In genomic region chr4:122663814-122664610, GRCh38 we compare ENCODE assay signal across 15 cellular contexts. TPM values are rescaled to one million over a fixed set of nuclear protein-coding genes. Genes with fewer than 3 reads are reported as not detected.
DNase-seq lines count a peak whose midpoint lies in the region; ATAC-seq, FAIRE-seq and TF ChIP-seq lines count a peak whose summit lies in the region.
"Had no signal": no experiment of that assay in that cellular context is flagged by ENCODE, and none has a peak within 500 bp of the region (broad histone marks: within the 10 kb centered on the region; RNA-seq: fewer than 3 reads in every experiment).

No MANE protein-coding gene starts in this region.

- H3K27ac ChIP-seq in K562 (ENCODE audit: extremely low read depth, low read depth, low read length) (no peak overlapping the region), small intestine (ENCODE audit: low read depth in 1 of 2, low read length in 1 of 2) (no peak overlapping the region)
- H3K27ac ChIP-seq: cardiac muscle cell, heart right ventricle, upper lobe of right lung had no signal

- H3K9me3 ChIP-seq in K562 (replicated peaks; ENCODE audit: control insufficient read depth, insufficient read depth, low read depth, low read length): no peaks in the 10 kb centered on the region
- no peaks in the 10 kb centered on the region for H3K9me3 ChIP-seq in small intestine (ENCODE audit: control insufficient read depth, low read depth)
- H3K9me3 ChIP-seq: heart right ventricle, upper lobe of right lung had no signal

- H3K4me3 ChIP-seq in K562 (no peak overlapping the region), small intestine (ENCODE audit: low read depth in 1 of 2, low read length in 2 of 2) (no peak overlapping the region)
- H3K4me3 ChIP-seq: cardiac muscle cell, heart right ventricle, upper lobe of right lung had no signal

- no peaks in the 10 kb centered on the region for H3K9me1 ChIP-seq in K562 (ENCODE audit: control insufficient read depth, insufficient read depth, low read length)

- FAIRE-seq in K562 (lab: Jason Lieb, UNC): no peak
- FAIRE-seq in small intestine (lab: Jason Lieb, UNC): no peak

- H3K4me1 Mint-ChIP-seq in T-cell: peaks cover 27 to 43% (median 30%) of the 10 kb centered on the region in 3 donors

- H2AFZ ChIP-seq in K562 (ENCODE audit: low read depth, low read length): peak overlapping the region; percentile 20; the same call in 1 of the 2 replicates

- no peak for TF ChIP-seq POLR2A in K562 (conservative IDR thresholded peaks at IDR 0.05)

- in situ Hi-C loops in K562 (cut with MboI): no loop called here

- TF ChIP-seq EP300 in K562 (IDR thresholded peaks at IDR 0.05; ENCODE audit: low read length): no peak

- H3K4me1 ChIP-seq in K562 (replicated peaks in 1 of 2; ENCODE audit: control insufficient read depth in 2 of 2, insufficient read depth in 2 of 2, low read length in 2 of 2) (peaks cover 0 to 18% of the 10 kb centered on the region in 2 experiments; a peak in 3 of 5 replicates), small intestine (ENCODE audit: control insufficient read depth in 2 of 2, insufficient read depth in 1 of 2, low read depth in 1 of 2, low read length in 1 of 2) (no peaks in the 10 kb centered on the region)

- peak; percentile 18 to 29 for DNase-seq in activated CD4-positive, alpha-beta T cell treated with anti-CD3 and anti-CD28 coated beads for 4 hours
- DNase-seq in activated CD4-positive, alpha-beta T cell treated with anti-CD3 and anti-CD28 coated beads for 1 hour: no peak
- DNase-seq in T-cell: no peak
- DNase-seq in K562 (ENCODE audit: extremely low read depth in 1 of 4, low spot score in 3 of 4): no peak
- peak; percentile 19 for DNase-seq in retina
- DNase-seq in GDM1 (lab: John Stamatoyannopoulos, UW): no peak
- DNase-seq in small intestine: no peak
- no peak for DNase-seq in SHP77 (lab: John Stamatoyannopoulos, UW)
- DNase-seq: heart right ventricle, NCI-H1048, NCI-H69, nephron progenitor cell, upper lobe of right lung had no signal

- intact Hi-C loops in K562 (cut with micrococcal nuclease): loop anchor here (5.0 to 10.0 kb wide), 2 partner anchors 51 to 62 kb away; no protein-coding TSS in a partner anchor

- peak overlapping the region in 1 of 2 donors; percentile 53 for H3K27ac Mint-ChIP-seq in T-cell

- no TSS peak for BruUV-seq in K562 (replicated peaks; lab: Mats Ljungman, UMichigan)

- H3K36me3 ChIP-seq in K562 (ENCODE audit: control insufficient read depth, insufficient read depth, low read length) (no peaks in the 10 kb centered on the region), small intestine (ENCODE audit: control insufficient read depth in 2 of 2, insufficient read depth in 2 of 2, low read length in 2 of 2) (no peaks in the 10 kb centered on the region)
- H3K36me3 ChIP-seq: cardiac muscle cell, heart right ventricle, upper lobe of right lung had no signal

- POLR2A ChIA-PET in T-cell (lab: Charles Lee) (no interaction called here), K562 (lab: Yijun Ruan, JAX) (no interaction called here)

- WGBS in K562 (ENCODE audit: insufficient coverage, low coverage, missing lambda C conversion rate): 43% methylated on average over 9 of the region's 9 CpGs
- 61 to 64% (median 63%) methylated on average over 9 of the region's 9 CpGs for WGBS in small intestine, 3 donors

- H3K27me3 Mint-ChIP-seq in T-cell: no peaks in the 10 kb centered on the region

- no peak for TF ChIP-seq RAD21 in K562 (CRISPR knock-in tag; conservative IDR thresholded peaks at IDR 0.05 in 1 of 2, IDR thresholded peaks at IDR 0.05 in 1 of 2)

- no peak overlapping the region for H3K9ac ChIP-seq in K562 (ENCODE audit: insufficient read depth in 1 of 2, low read depth in 2 of 2, low read length in 2 of 2)

- peak overlapping the region in 2 of 3 donors; percentile 27 to 42 for H3K4me3 Mint-ChIP-seq in T-cell
- H3K4me3 Mint-ChIP-seq: nephron progenitor cell had no signal

- TF ChIP-seq CTCF in K562 (IDR thresholded peaks at IDR 0.05 in 2 of 3, conservative IDR thresholded peaks at IDR 0.05 in 1 of 3; ENCODE audit: insufficient read depth in 2 of 3, low read depth in 1 of 3, low read length in 3 of 3): no peak

- H3K36me3 Mint-ChIP-seq in T-cell: no peaks in the 10 kb centered on the region

- H4K20me1 ChIP-seq in K562 (replicated peaks; ENCODE audit: control insufficient read depth, insufficient read depth, low read length): no peaks in the 10 kb centered on the region

- CTCF ChIA-PET in T-cell (lab: Charles Lee): interaction anchor here in 1 of 2 donors (0.5 kb wide), 1 partner anchor 139 kb away, joined by 5 read pairs; no protein-coding TSS in a partner anchor
- CTCF ChIA-PET in K562 (lab: Yijun Ruan, JAX; ENCODE audit: low intra/inter-chr PET ratio): no interaction called here

- H3K27me3 ChIP-seq in K562 (ENCODE audit: control insufficient read depth in 2 of 2, insufficient read depth in 2 of 2, low read length in 2 of 2) (no peaks in the 10 kb centered on the region), small intestine (ENCODE audit: control insufficient read depth in 2 of 2, insufficient read depth in 2 of 2, low read length in 2 of 2) (no peaks in the 10 kb centered on the region)
- H3K27me3 ChIP-seq: cardiac muscle cell, heart right ventricle, upper lobe of right lung had no signal

- no peaks in the 10 kb centered on the region for H3K9me3 Mint-ChIP-seq in T-cell
- H3K9me3 Mint-ChIP-seq: nephron progenitor cell had no signal

- no peaks in the 10 kb centered on the region for H3K79me2 ChIP-seq in K562 (ENCODE audit: control insufficient read depth, insufficient read depth, low read length)

- no peak overlapping the region for H3K4me2 ChIP-seq in K562 (ENCODE audit: insufficient read depth, low read length)

- ATAC-seq in T-cell (replicated peaks in 1 of 4) (no peak), K562 (no peak)
- ATAC-seq: heart right ventricle, sciatic nerve, upper lobe of right lung had no signal

TF ChIP-seq in K562, 482 proteins besides CTCF, POLR2A, EP300 and RAD21 (continues in another document):
- peak; percentile 80; the same call in 1 of the 2 replicates for TF ChIP-seq ATF4 (CRISPR knock-in tag; IDR thresholded peaks at IDR 0.05)
- TF ChIP-seq AFF1 (IDR thresholded peaks at IDR 0.05; ENCODE audit: low read depth in 1 of 2, partially characterized antibody in 2 of 2): no peak
- no peak for TF ChIP-seq ZNF253 (CRISPR knock-in tag; conservative IDR thresholded peaks at IDR 0.05)
- no peak for TF ChIP-seq FOXK2 (conservative IDR thresholded peaks at IDR 0.05 in 1 of 2, IDR thresholded peaks at IDR 0.05 in 1 of 2; ENCODE audit: low read depth in 2 of 2)
- TF ChIP-seq CXXC5 (CRISPR knock-in tag; IDR thresholded peaks at IDR 0.05): 0 out of 2 replicates have a peak, but pooled peaks have one; percentile 25

RNA-seq across cellular contexts. Expression of gene IL21, which starts 43.1 kb away (rescaled TPM):
- under 1 TPM in 2 of 5 donors, not detected in 3; 0.20 to 0.70 TPM for total RNA-seq in T-cell
- not detected in 2 replicates for total RNA-seq in K562 (2011; cell fraction: chromatin; rRNA removed; ENCODE audit: low replicate concordance)
- not detected in 2 replicates for total RNA-seq in K562 (2011; cell fraction: nucleolus; rRNA removed)
- total RNA-seq in K562 (2011; cell fraction: nucleoplasm; rRNA removed): not detected in 2 replicates
- not detected in 2 replicates for total RNA-seq in K562 (2014; rRNA removed)
- total RNA-seq in K562 (2014; rRNA removed; fragmentation: Illumina TruSeq; extraction: Trizol): 0.06 TPM in 1 of 2 replicates, not detected in the other
- total RNA-seq in K562 (2015; rRNA removed; fragmentation: Illumina TruSeq; extraction: Trizol): not detected in 2 replicates
- total RNA-seq in K562 (2021): 0.18 TPM in 1 of 2 replicates, not detected in the other
- 0.03 TPM in 1 of 2 replicates, not detected in the other for polyA plus RNA-seq in K562 (2011; rRNA removed)
- not detected in 2 replicates for polyA plus RNA-seq in K562 (2011; cell fraction: cytosol; rRNA removed)
- polyA plus RNA-seq in K562 (2011; cell fraction: nucleus; rRNA removed): not detected in 2 replicates
- 0.04 TPM in 1 of 2 replicates, not detected in the other for polyA plus RNA-seq in K562 (2012)
- polyA plus RNA-seq in K562 (2014; fragmentation: Illumina TruSeq; extraction: Trizol): not detected in 2 replicates
- polyA plus RNA-seq in K562 (2014; fragmentation: Nextera tagmentation; extraction: Ambion mirVana): not detected
- not detected in 2 replicates for polyA plus RNA-seq in K562 (2014; rRNA removed)
- polyA minus RNA-seq in K562 (2011; rRNA and poly(A)+ RNA removed): not detected in 2 replicates
- not detected in 2 replicates for polyA minus RNA-seq in K562 (2011; cell fraction: cytosol; rRNA and poly(A)+ RNA removed)
- not detected in 2 replicates for polyA minus RNA-seq in K562 (2011; cell fraction: nucleus; rRNA and poly(A)+ RNA removed)
- not detected for polyA plus RNA-seq in small intestine
- total RNA-seq: cardiac muscle cell, heart right ventricle, sciatic nerve, upper lobe of right lung had no signal
- polyA plus RNA-seq: cardiac muscle cell, heart right ventricle had no signal

Comparison
In these comparisons a context has a peak if more than half of its experiments do, and no peak if none do; other contexts are left out.
1. DNase-seq: peak in activated CD4-positive, alpha-beta T cell treated with anti-CD3 and anti-CD28 coated beads for 4 hours (2 of 2) and retina (single experiment); none in activated CD4-positive, alpha-beta T cell treated with anti-CD3 and anti-CD28 coated beads for 1 hour (single experiment), T-cell (0 of 34), K562 (0 of 4), GDM1 (single experiment), small intestine (single experiment) and SHP77 (0 of 2).